ENCODE assay signal across 13 cellular contexts in the genomic region with DNA sequence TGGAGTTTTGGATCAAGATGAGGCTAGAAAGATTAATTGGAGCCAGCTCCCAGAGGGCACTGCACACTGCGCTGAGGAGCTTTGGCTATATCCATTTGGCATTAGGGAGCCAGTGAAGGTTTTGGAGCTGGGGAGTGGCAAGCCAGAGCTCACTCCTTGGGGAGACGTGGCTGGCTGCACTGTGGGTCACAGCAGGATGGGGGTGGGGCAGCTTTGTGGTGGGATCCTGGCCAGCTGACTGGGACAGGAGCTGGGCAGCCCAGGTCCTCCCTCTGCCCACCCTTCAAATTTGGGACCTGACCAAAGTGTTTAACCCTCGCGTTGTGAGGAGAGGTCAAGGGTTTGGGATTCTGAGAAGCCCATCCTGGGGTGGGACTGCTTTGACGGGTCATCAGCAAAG. TPM values are rescaled to one million over a fixed set of nuclear protein-coding genes. Genes with fewer than 3 reads are reported as not detected.
DNase-seq lines count a peak whose midpoint lies in the region; ATAC-seq and TF ChIP-seq lines count a peak whose summit lies in the region.
"Had no signal": no experiment of that assay in that cellular context is flagged by ENCODE, and none has a peak within 500 bp of the region (broad histone marks: within the 10 kb centered on the region; RNA-seq: fewer than 3 reads in every experiment).

No MANE protein-coding gene starts in this region.

- 65 to 78% methylated on average over 5 of the region's 5 CpGs for WGBS in lung, 2 donors

- peak overlapping the region; percentile 82 to 89 for H3K27ac ChIP-seq in lung (ENCODE audit: low read depth in 1 of 2, low read length in 1 of 2)
- peak overlapping the region; percentile 96 for H3K27ac ChIP-seq in stomach smooth muscle (ENCODE audit: low read length)
- H3K27ac ChIP-seq: 22Rv1, brain microvascular endothelial cell had no signal

- no peak for DNase-seq in T-helper 1 cell
- DNase-seq in activated naive CD8-positive, alpha-beta T cell treated with anti-CD3 and anti-CD28 coated beads for 36 hours: no peak
- DNase-seq in lung (ENCODE audit: low spot score): no peak
- no peak for DNase-seq in iPS-NIHi11 (ENCODE audit: low spot score)
- DNase-seq: brain microvascular endothelial cell, H7, NCI-H1436 had no signal

- H3K27me3 Mint-ChIP-seq in T-helper 1 cell treated with Interleukin-12 subunit alpha and Interleukin-12 subunit beta and Interleukin-4 antibody, amounts not matched to agents 30 μg/mL and 1 μg/mL, for 36 hours (ENCODE audit: low read depth): no peaks in the 10 kb centered on the region
- H3K27me3 Mint-ChIP-seq in activated naive CD8-positive, alpha-beta T cell treated with anti-CD3 and anti-CD28 coated beads for 36 hours: no peaks in the 10 kb centered on the region

- H3K4me3 Mint-ChIP-seq in T-helper 1 cell treated with Interleukin-12 subunit alpha and Interleukin-12 subunit beta and Interleukin-4 antibody, amounts not matched to agents 30 μg/mL and 1 μg/mL, for 36 hours: peak overlapping the region; percentile 72
- peak overlapping the region; percentile 87 for H3K4me3 Mint-ChIP-seq in activated naive CD8-positive, alpha-beta T cell treated with anti-CD3 and anti-CD28 coated beads for 36 hours

- no peak for TF ChIP-seq CTCF in lung (IDR thresholded peaks at IDR 0.05; ENCODE audit: control extremely low read depth, extremely low read depth)

- H3K36me3 ChIP-seq in lung (ENCODE audit: control insufficient read depth in 2 of 2, insufficient read depth in 2 of 2, low read length in 2 of 2) (no peaks in the 10 kb centered on the region), stomach smooth muscle (ENCODE audit: control insufficient read depth in 2 of 2, insufficient read depth in 2 of 2, low read length in 2 of 2) (no peaks in the 10 kb centered on the region)
- H3K36me3 ChIP-seq: brain microvascular endothelial cell had no signal

- H3K9ac ChIP-seq in stomach smooth muscle (ENCODE audit: low read length in 2 of 2): peak overlapping the region; percentile 58 to 75

- H3K4me1 ChIP-seq in lung (ENCODE audit: control insufficient read depth in 2 of 2, insufficient read depth in 2 of 2, low read length in 2 of 2): peaks cover 0 to 36% of the 10 kb centered on the region in 2 donors
- H3K4me1 ChIP-seq in stomach smooth muscle (ENCODE audit: control insufficient read depth, insufficient read depth, low read length): peaks cover 52% of the 10 kb centered on the region

- H3K27me3 ChIP-seq in lung (ENCODE audit: control insufficient read depth, insufficient read depth): no peaks in the 10 kb centered on the region
- H3K27me3 ChIP-seq in stomach smooth muscle (ENCODE audit: control insufficient read depth in 1 of 2, insufficient read depth in 2 of 2, low read length in 2 of 2): no peaks in the 10 kb centered on the region
- H3K27me3 ChIP-seq: brain microvascular endothelial cell had no signal

- no peaks in the 10 kb centered on the region for H3K36me3 Mint-ChIP-seq in T-helper 1 cell treated with Interleukin-12 subunit alpha and Interleukin-12 subunit beta and Interleukin-4 antibody, amounts not matched to agents 30 μg/mL and 1 μg/mL, for 36 hours (ENCODE audit: low read depth)
- no peaks in the 10 kb centered on the region for H3K36me3 Mint-ChIP-seq in activated naive CD8-positive, alpha-beta T cell treated with anti-CD3 and anti-CD28 coated beads for 36 hours

- peaks cover 37% of the 10 kb centered on the region for H3K4me1 Mint-ChIP-seq in T-helper 1 cell treated with Interleukin-12 subunit alpha and Interleukin-12 subunit beta and Interleukin-4 antibody, amounts not matched to agents 30 μg/mL and 1 μg/mL, for 36 hours (ENCODE audit: low read depth)
- peaks cover 50% of the 10 kb centered on the region for H3K4me1 Mint-ChIP-seq in activated naive CD8-positive, alpha-beta T cell treated with anti-CD3 and anti-CD28 coated beads for 36 hours

- H3K9me3 Mint-ChIP-seq in T-helper 1 cell treated with Interleukin-12 subunit alpha and Interleukin-12 subunit beta and Interleukin-4 antibody, amounts not matched to agents 30 μg/mL and 1 μg/mL, for 36 hours: no peaks in the 10 kb centered on the region
- H3K9me3 Mint-ChIP-seq in activated naive CD8-positive, alpha-beta T cell treated with anti-CD3 and anti-CD28 coated beads for 36 hours: no peaks in the 10 kb centered on the region

- ATAC-seq in lung (ENCODE audit: insufficient read depth, low FRiP score) (no peak), HG03135 (IDR thresholded peaks at IDR 0.05; ENCODE audit: unreplicated experiment) (no peak), HG03342 (IDR thresholded peaks at IDR 0.05; ENCODE audit: unreplicated experiment) (no peak)

- H3K4me3 ChIP-seq in lung (no peak overlapping the region), stomach smooth muscle (ENCODE audit: low read length in 2 of 2) (peak overlapping the region; percentile 29 to 40)

- H3K9me3 ChIP-seq in lung (ENCODE audit: control insufficient read depth in 2 of 2, insufficient read depth in 1 of 2, low read length in 1 of 2) (no peaks in the 10 kb centered on the region), stomach smooth muscle (ENCODE audit: control insufficient read depth in 2 of 2, low read length in 2 of 2) (no peaks in the 10 kb centered on the region)

- peak overlapping the region; percentile 95 for H3K27ac Mint-ChIP-seq in T-helper 1 cell treated with Interleukin-12 subunit alpha and Interleukin-12 subunit beta and Interleukin-4 antibody, amounts not matched to agents 30 μg/mL and 1 μg/mL, for 36 hours
- peak overlapping the region; percentile 100 for H3K27ac Mint-ChIP-seq in activated naive CD8-positive, alpha-beta T cell treated with anti-CD3 and anti-CD28 coated beads for 36 hours

RNA-seq across cellular contexts. Expression of gene C10orf105, which starts 5.0 kb away (rescaled TPM):
- under 1 TPM; 0.24 to 0.41 TPM for total RNA-seq in activated naive CD8-positive, alpha-beta T cell treated with anti-CD3 and anti-CD28 coated beads for 36 hours
- total RNA-seq in lung: under 1 TPM; 0.14 to 0.58 TPM
- under 1 TPM; 0.20 to 0.34 TPM for polyA plus RNA-seq in lung
- total RNA-seq: frontal cortex had no signal

RNA-seq across cellular contexts. Expression of gene VSIR, which starts 58.7 kb away (rescaled TPM):
- 10 to 100 TPM; 41.4 to 47.3 TPM for total RNA-seq in activated naive CD8-positive, alpha-beta T cell treated with anti-CD3 and anti-CD28 coated beads for 36 hours
- 100 to 1,000 TPM in 1 of 2 donors, 10 to 100 TPM in 1; 55.2 to 114 TPM for total RNA-seq in lung
- 100 to 1,000 TPM in 1 of 2 donors, 10 to 100 TPM in 1; 32.3 to 244 TPM for polyA plus RNA-seq in lung
